ENCODE assay signal across 11 cellular contexts in the genomic region with DNA sequence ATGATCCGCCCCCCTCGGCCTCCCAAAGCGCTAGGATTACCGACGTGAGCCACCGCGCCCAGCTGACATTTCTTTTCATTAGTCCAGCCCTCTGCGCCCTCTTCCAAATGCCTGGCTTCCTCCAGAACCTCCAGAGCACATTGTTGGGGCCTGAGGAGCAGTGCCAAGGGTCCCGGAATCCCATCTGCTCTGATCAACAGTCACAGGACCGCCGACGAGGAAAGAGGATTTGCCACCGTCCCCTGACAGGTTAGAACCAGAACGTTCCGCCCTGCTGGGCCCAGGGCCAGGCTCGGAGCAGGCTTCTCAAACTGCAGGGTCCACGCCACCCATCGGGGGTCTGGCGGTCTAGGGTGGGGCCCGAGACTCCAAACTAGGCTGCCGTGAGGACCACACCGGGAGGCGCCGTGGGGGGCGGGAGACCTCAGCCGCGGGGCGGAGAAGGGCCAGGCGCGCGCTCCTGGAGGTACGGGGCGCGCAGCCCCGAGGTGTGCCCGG. TPM values are rescaled to one million over a fixed set of nuclear protein-coding genes. Genes with fewer than 3 reads are reported as not detected.
A peak's percentile ranks its signal among the peaks of the same experiment; 100 is the strongest.
DNase-seq lines count a peak whose midpoint lies in the region; ATAC-seq and TF ChIP-seq lines count a peak whose summit lies in the region.
"Had no signal": no experiment of that assay in that cellular context is flagged by ENCODE, and none has a peak within 500 bp of the region (broad histone marks: within the 10 kb centered on the region; RNA-seq: fewer than 3 reads in every experiment).

No MANE protein-coding gene starts in this region.

- H3K9me3 ChIP-seq in esophagus squamous epithelium (peaks cover 0 to 12% (median 9%) of the 10 kb centered on the region in 3 donors), adrenal gland (replicated peaks in 1 of 3) (no peaks in the 10 kb centered on the region)

- peaks cover 66% of the 10 kb centered on the region for H3K27me3 Mint-ChIP-seq in T-helper 2 cell treated with Interferon-gamma antibody and Interleukin-4, amounts not matched to agents 5 μg/mL and 100 μg/mL, for 36 hours (ENCODE audit: low read depth)
- H3K27me3 Mint-ChIP-seq in stimulated activated naive B cell treated with anti-CD40 and anti-IgM and Interleukin-4, amounts not matched to agents 10 μg/mL and 1 μg/mL and 100 μg/mL, for 72 hours = peaks cover 46 to 54% of the 10 kb centered on the region in 2 donors
- peaks cover 25% of the 10 kb centered on the region for H3K27me3 Mint-ChIP-seq in progenitor cell of endocrine pancreas

- H3K9ac ChIP-seq in KMS-11 = no peak overlapping the region

- intact Hi-C loops in esophagus squamous epithelium (cut with DNase I) (loop anchor here (5.0 kb wide), 1 partner anchor 159 kb away; no protein-coding TSS in a partner anchor), adrenal gland (cut with DNase I) (no loop called here)

- H3K27me3 ChIP-seq in KMS-11 (ENCODE audit: insufficient read depth, low read depth) (no peaks in the 10 kb centered on the region), esophagus squamous epithelium (peaks cover 0 to 55% (median 4%) of the 10 kb centered on the region in 4 donors), adrenal gland (peaks cover 18% of the 10 kb centered on the region)
- H3K27me3 ChIP-seq: ovary had no signal

- no peak overlapping the region for H3K4me2 ChIP-seq in KMS-11

- H4K20me1 ChIP-seq in KMS-11 (ENCODE audit: insufficient read depth) = no peaks in the 10 kb centered on the region

- no peaks in the 10 kb centered on the region for H3K36me3 ChIP-seq in KMS-11 (ENCODE audit: insufficient read depth)
- H3K36me3 ChIP-seq in esophagus squamous epithelium = no peaks in the 10 kb centered on the region
- no peaks in the 10 kb centered on the region for H3K36me3 ChIP-seq in adrenal gland (replicated peaks in 1 of 2)
- H3K36me3 ChIP-seq: ovary had no signal

- DNase-seq in T-helper 2 cell treated with Interferon-gamma antibody and Interleukin-4, amounts not matched to agents 5 μg/mL and 100 μg/mL, for 36 hours (ENCODE audit: low spot score) = no peak
- DNase-seq in T-helper 2 cell (no peak), esophagus squamous epithelium (lab: John Stamatoyannopoulos, UW) (no peak), adrenal gland (no peak), progenitor cell of endocrine pancreas (ENCODE audit: low spot score, unreplicated experiment) (no peak)
- DNase-seq in stimulated activated naive B cell treated with anti-CD40 and anti-IgM and Interleukin-4, amounts not matched to agents 10 μg/mL and 1 μg/mL and 100 μg/mL, for 72 hours = no peak
- DNase-seq: effector CD4-positive, alpha-beta T cell; NCI-H774; ovary had no signal

- H3K4me3 Mint-ChIP-seq in T-helper 2 cell treated with Interferon-gamma antibody and Interleukin-4, amounts not matched to agents 5 μg/mL and 100 μg/mL, for 36 hours = peak overlapping the region; percentile 30
- peak overlapping the region; percentile 44 to 64 for H3K4me3 Mint-ChIP-seq in stimulated activated naive B cell treated with anti-CD40 and anti-IgM and Interleukin-4, amounts not matched to agents 10 μg/mL and 1 μg/mL and 100 μg/mL, for 72 hours
- no peak overlapping the region for H3K4me3 Mint-ChIP-seq in progenitor cell of endocrine pancreas (ENCODE audit: low read depth)

- TF ChIP-seq CTCF in KMS-11 (conservative IDR thresholded peaks at IDR 0.05; ENCODE audit: low read depth, low read length) = no peak
- no peak for TF ChIP-seq CTCF in esophagus squamous epithelium (IDR thresholded peaks at IDR 0.05)
- no peak for TF ChIP-seq CTCF in adrenal gland (IDR thresholded peaks at IDR 0.05)
- TF ChIP-seq CTCF in progenitor cell of endocrine pancreas (IDR thresholded peaks at IDR 0.05; ENCODE audit: unreplicated experiment) = no peak

- no peak overlapping the region for H3K27ac Mint-ChIP-seq in T-helper 2 cell treated with Interferon-gamma antibody and Interleukin-4, amounts not matched to agents 5 μg/mL and 100 μg/mL, for 36 hours
- H3K27ac Mint-ChIP-seq in stimulated activated naive B cell treated with anti-CD40 and anti-IgM and Interleukin-4, amounts not matched to agents 10 μg/mL and 1 μg/mL and 100 μg/mL, for 72 hours = no peak overlapping the region
- H3K27ac Mint-ChIP-seq in progenitor cell of endocrine pancreas = no peak overlapping the region

- H3K4me1 Mint-ChIP-seq in T-helper 2 cell treated with Interferon-gamma antibody and Interleukin-4, amounts not matched to agents 5 μg/mL and 100 μg/mL, for 36 hours (ENCODE audit: low read depth) = peaks cover 17% of the 10 kb centered on the region
- peaks cover 9 to 11% of the 10 kb centered on the region in 2 donors for H3K4me1 Mint-ChIP-seq in stimulated activated naive B cell treated with anti-CD40 and anti-IgM and Interleukin-4, amounts not matched to agents 10 μg/mL and 1 μg/mL and 100 μg/mL, for 72 hours
- H3K4me1 Mint-ChIP-seq in progenitor cell of endocrine pancreas (ENCODE audit: low read depth) = no peaks in the 10 kb centered on the region

- TF ChIP-seq POLR2A in esophagus squamous epithelium (IDR thresholded peaks at IDR 0.05) (no peak), adrenal gland (IDR thresholded peaks at IDR 0.05) (no peak)

- H3K27ac ChIP-seq in KMS-11 = no peak overlapping the region
- H3K27ac ChIP-seq in esophagus squamous epithelium = peak overlapping the region in 1 of 4 donors; percentile 29
- no peak overlapping the region for H3K27ac ChIP-seq in adrenal gland
- H3K27ac ChIP-seq: ovary had no signal

- peak overlapping the region; percentile 34 for H2AFZ ChIP-seq in KMS-11 (ENCODE audit: low read depth)

- no peaks in the 10 kb centered on the region for H3K9me3 Mint-ChIP-seq in T-helper 2 cell treated with Interferon-gamma antibody and Interleukin-4, amounts not matched to agents 5 μg/mL and 100 μg/mL, for 36 hours
- H3K9me3 Mint-ChIP-seq in stimulated activated naive B cell treated with anti-CD40 and anti-IgM and Interleukin-4, amounts not matched to agents 10 μg/mL and 1 μg/mL and 100 μg/mL, for 72 hours = no peaks in the 10 kb centered on the region
- peaks cover 3% of the 10 kb centered on the region for H3K9me3 Mint-ChIP-seq in progenitor cell of endocrine pancreas (ENCODE audit: low read depth)

- peak; percentile 13 to 18 for ATAC-seq in stimulated activated naive B cell treated with anti-CD40 and anti-IgM and Interleukin-4, amounts not matched to agents 10 μg/mL and 1 μg/mL and 100 μg/mL, for 72 hours (replicated peaks)
- ATAC-seq in HG02763 (IDR thresholded peaks at IDR 0.05; ENCODE audit: unreplicated experiment) = no peak

- WGBS in esophagus squamous epithelium, 2 donors = 86% methylated on average over 8 of the region's 36 CpGs; no CpG with 5 or more reads in 1 of the 2 donors
- 39 to 91% (median 47%) methylated on average over 11 to 36 of the region's 36 CpGs for WGBS in adrenal gland, 4 donors

- no peaks in the 10 kb centered on the region for H3K36me3 Mint-ChIP-seq in T-helper 2 cell treated with Interferon-gamma antibody and Interleukin-4, amounts not matched to agents 5 μg/mL and 100 μg/mL, for 36 hours (ENCODE audit: low read depth)
- no peaks in the 10 kb centered on the region for H3K36me3 Mint-ChIP-seq in stimulated activated naive B cell treated with anti-CD40 and anti-IgM and Interleukin-4, amounts not matched to agents 10 μg/mL and 1 μg/mL and 100 μg/mL, for 72 hours
- no peaks in the 10 kb centered on the region for H3K36me3 Mint-ChIP-seq in progenitor cell of endocrine pancreas (ENCODE audit: insufficient read depth)

- no peaks in the 10 kb centered on the region for H3K79me2 ChIP-seq in KMS-11 (ENCODE audit: insufficient read depth, low read depth)

- no peaks in the 10 kb centered on the region for H3K4me1 ChIP-seq in KMS-11 (ENCODE audit: low read depth, poor library complexity, severe bottlenecking)
- peaks cover 13 to 22% (median 15%) of the 10 kb centered on the region in 3 donors for H3K4me1 ChIP-seq in esophagus squamous epithelium
- H3K4me1 ChIP-seq in adrenal gland (replicated peaks in 1 of 2) = peaks cover 0 to 6% of the 10 kb centered on the region in 2 donors

- H3K4me3 ChIP-seq in KMS-11 (IDR thresholded peaks at IDR 0.05; ENCODE audit: insufficient read depth, low read depth, low read length) (no peak overlapping the region), esophagus squamous epithelium (peak overlapping the region; percentile 9 to 66 (median 34)), adrenal gland (peak overlapping the region in 1 of 4 donors; percentile 31)
- H3K4me3 ChIP-seq: ovary had no signal

RNA-seq across cellular contexts. Expression of gene ITM2C, which starts 36.9 kb away (rescaled TPM):
- total RNA-seq in esophagus squamous epithelium (10 to 100 TPM in 2 of 4 donors, 1 to 10 TPM in 2; 3.8 to 31.9 (median 10.3) TPM), adrenal gland (100 to 1,000 TPM in 1 of 8 donors, 10 to 100 TPM in 7; 16.8 to 107 (median 32.7) TPM), progenitor cell of endocrine pancreas (169 and 174 TPM in 2 replicates)
- 100 to 1,000 TPM in 1 of 3 donors, 10 to 100 TPM in 2; 31.2 to 131 (median 48.9) TPM for polyA plus RNA-seq in adrenal gland
